Comparison of ENCODE assay signal across 1 cellular context in the genomic region with DNA sequence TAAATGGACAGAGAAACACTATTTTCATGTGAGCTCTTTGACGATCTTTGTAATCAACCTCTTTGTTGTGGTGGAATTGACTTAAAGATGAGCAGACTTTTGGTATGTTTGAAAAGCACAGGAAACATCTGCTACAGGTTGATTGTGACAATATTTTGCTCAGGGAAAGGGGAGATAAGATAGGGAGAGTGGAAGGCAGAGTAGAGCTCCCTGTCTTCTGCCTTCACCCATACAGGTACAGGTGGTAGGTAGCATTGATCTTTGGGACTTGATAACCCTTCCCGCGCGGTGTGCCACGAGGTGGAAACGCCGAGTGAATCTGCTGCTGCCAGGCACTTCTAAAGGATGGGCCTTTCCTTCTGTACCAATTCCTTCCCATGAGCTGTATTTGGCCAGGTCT.
TF ChIP-seq lines count a peak whose summit lies in the region.

No MANE protein-coding gene starts in this region.

TF ChIP-seq in WTC11, 78 proteins besides CTCF, POLR2A, EP300 and RAD21 (continued from another document):
- TF ChIP-seq AFF4 (CRISPR knock-in tag; IDR thresholded peaks at IDR 0.05; ENCODE audit: borderline replicate concordance): no peak
- TF ChIP-seq ZNF423 (CRISPR knock-in tag; IDR thresholded peaks at IDR 0.05): no peak
- TF ChIP-seq NR1H2 (CRISPR knock-in tag; IDR thresholded peaks at IDR 0.05): no peak
